ENCODE assay signal across 8 cellular contexts in genomic region chr22:49979587-49980264, GRCh38. TPM values are rescaled to one million over a fixed set of nuclear protein-coding genes. Genes with fewer than 3 reads are reported as not detected.
DNase-seq lines count a peak whose midpoint lies in the region; ATAC-seq, FAIRE-seq and TF ChIP-seq lines count a peak whose summit lies in the region.

No MANE protein-coding gene starts in this region.

- no peaks in the 10 kb centered on the region for H3K79me2 ChIP-seq in SK-N-SH (ENCODE audit: insufficient read depth)

- no peak for TF ChIP-seq EP300 in SK-N-SH (IDR thresholded peaks at IDR 0.05; ENCODE audit: borderline replicate concordance in 1 of 2, low read depth in 1 of 2, low read length in 1 of 2)

- intact Hi-C loops in psoas muscle (cut with DNase I), result no loop called here

- H3K36me3 ChIP-seq in SK-N-SH (replicated peaks in 1 of 2; ENCODE audit: control insufficient read depth in 1 of 2, insufficient read depth in 2 of 2, low read length in 1 of 2) (no peaks in the 10 kb centered on the region), psoas muscle (ENCODE audit: insufficient read depth in 1 of 2, low read depth in 1 of 2) (no peaks in the 10 kb centered on the region)

- H3K9me2 ChIP-seq in SK-N-SH, result no peaks in the 10 kb centered on the region

- H4K20me1 ChIP-seq in SK-N-SH (ENCODE audit: insufficient read depth), result no peaks in the 10 kb centered on the region

- H3K4me1 ChIP-seq in SK-N-SH (ENCODE audit: control insufficient read depth in 1 of 2, insufficient read depth in 2 of 2, low read depth in 1 of 2, low read length in 1 of 2), result no peaks in the 10 kb centered on the region; a peak in 1 of 4 replicates
- H3K4me1 ChIP-seq in psoas muscle, result no peaks in the 10 kb centered on the region

- DNase-seq in AG10803 (ENCODE audit: low read depth) (peak; percentile 19), GM18507 (ENCODE audit: extremely low spot score, insufficient read length, low read depth) (no peak), SK-N-SH (peak; percentile 64), epithelial cell of esophagus (ENCODE audit: low read depth) (peak; percentile 46), psoas muscle (peak in 1 of 2 donors; percentile 47), UCSD-AML1 (lab: John Stamatoyannopoulos, UW; ENCODE audit: unreplicated experiment) (no peak), GDM1 (lab: John Stamatoyannopoulos, UW) (no peak)

- FAIRE-seq in GM18507 (lab: Jason Lieb, UNC), result peak; percentile 51

- peak; percentile 56 for TF ChIP-seq CTCF in AG10803 (conservative IDR thresholded peaks at IDR 0.05; ENCODE audit: low read length)
- peak; percentile 65 for TF ChIP-seq CTCF in SK-N-SH (IDR thresholded peaks at IDR 0.05)
- peak; percentile 42 for TF ChIP-seq CTCF in epithelial cell of esophagus (IDR thresholded peaks at IDR 0.05; ENCODE audit: insufficient read depth, low read depth, low read length, missing control alignments)
- TF ChIP-seq CTCF in psoas muscle (IDR thresholded peaks at IDR 0.05), result peak; percentile 43

- no peak overlapping the region for H3K9ac ChIP-seq in SK-N-SH

- H3K9me3 ChIP-seq in SK-N-SH (no peaks in the 10 kb centered on the region), psoas muscle (no peaks in the 10 kb centered on the region)

- H3K4me3 ChIP-seq in AG10803 (ENCODE audit: low read length) (no peak overlapping the region), SK-N-SH (ENCODE audit: low read depth in 2 of 2, low read length in 1 of 2) (peak overlapping the region in 1 of 2 experiments; percentile 11; a peak in 1 of 4 replicates), epithelial cell of esophagus (ENCODE audit: low read length) (no peak overlapping the region), psoas muscle (no peak overlapping the region)

- 49% methylated on average over 7 of the region's 7 CpGs for WGBS in SK-N-SH (ENCODE audit: low lambda C conversion rate)
- 31 to 39% (median 33%) methylated on average over 7 of the region's 7 CpGs for WGBS in psoas muscle, 3 donors

- CTCF ChIA-PET in SK-N-SH (lab: Yijun Ruan, JAX), result interaction anchor here (1.0 to 8.5 kb wide), 4 partner anchors 12 to 48 kb away, joined by 3 to 45 read pairs (median 6); no protein-coding TSS in a partner anchor

- no peak overlapping the region for H2AFZ ChIP-seq in SK-N-SH (ENCODE audit: low read depth)

- no peak overlapping the region for H3K4me2 ChIP-seq in SK-N-SH

- H3K27ac ChIP-seq in SK-N-SH (ENCODE audit: low read depth in 2 of 2, low read length in 1 of 2) (no peak overlapping the region), psoas muscle (no peak overlapping the region)

- H3K27me3 ChIP-seq in SK-N-SH (ENCODE audit: insufficient read depth) (peaks cover 21% of the 10 kb centered on the region), psoas muscle (ENCODE audit: insufficient read depth in 3 of 3, low read length in 2 of 3) (peaks cover 0 to 22% (median 2%) of the 10 kb centered on the region in 3 donors)

- ATAC-seq in psoas muscle (peak in 1 of 4 donors; percentile 46), HG03097 (IDR thresholded peaks at IDR 0.05; ENCODE audit: low FRiP score, unreplicated experiment) (no peak)

- POLR2A ChIA-PET in SK-N-SH (lab: Yijun Ruan, JAX), result no interaction called here

- H3F3A ChIP-seq in SK-N-SH (replicated peaks; ENCODE audit: insufficient read depth), result peaks cover 13% of the 10 kb centered on the region

- TF ChIP-seq RAD21 in SK-N-SH (IDR thresholded peaks at IDR 0.05; ENCODE audit: low read length), result no peak; the same call in 1 of the 2 replicates

TF ChIP-seq in SK-N-SH, 30 proteins besides CTCF, POLR2A, EP300 and RAD21:
- TF ChIP-seq CHD2 (IDR thresholded peaks at IDR 0.05; ENCODE audit: low read length, partially characterized antibody) (no peak), TEAD4 (IDR thresholded peaks at IDR 0.05; ENCODE audit: borderline replicate concordance, insufficient read depth) (no peak), ELF1 (IDR thresholded peaks at IDR 0.05) (no peak), GABPA (IDR thresholded peaks at IDR 0.05; ENCODE audit: low read depth) (no peak), POLR2AphosphoS5 (IDR thresholded peaks at IDR 0.05; ENCODE audit: low read depth, low read length) (no peak), SMC3 (IDR thresholded peaks at IDR 0.05; ENCODE audit: low read depth, low read length) (no peak), MXI1 (IDR thresholded peaks at IDR 0.05; ENCODE audit: low read depth, low read length) (no peak), MAX (IDR thresholded peaks at IDR 0.05; ENCODE audit: low read depth) (no peak), NRF1 (IDR thresholded peaks at IDR 0.05; ENCODE audit: low read depth, low read length) (no peak)
TF ChIP-seq in SK-N-SH: peak in this region for 0.

RNA-seq across cellular contexts. Expression of gene PIM3, which starts 19.2 kb away (rescaled TPM):
- polyA plus RNA-seq in SK-N-SH (2012; rRNA removed), result 9.9 and 15.3 TPM in 2 replicates
- 6.3 and 10.1 TPM in 2 replicates for polyA plus RNA-seq in SK-N-SH (2012; cell fraction: cytosol; rRNA removed)
- 22.4 and 23.7 TPM in 2 replicates for polyA plus RNA-seq in SK-N-SH (2012; cell fraction: nucleus; rRNA removed)
- total RNA-seq in psoas muscle, result 100 to 1,000 TPM in 2 of 4 donors, 10 to 100 TPM in 2; 40.5 to 128 (median 84.5) TPM
- 10 to 100 TPM; 66.4 to 84.5 (median 79.0) TPM for polyA plus RNA-seq in psoas muscle

RNA-seq across cellular contexts. Expression of gene IL17REL, which starts 32.8 kb away (rescaled TPM):
- not detected in 2 replicates for polyA plus RNA-seq in SK-N-SH (2012; rRNA removed)
- not detected in 2 replicates for polyA plus RNA-seq in SK-N-SH (2012; cell fraction: cytosol; rRNA removed)
- polyA plus RNA-seq in SK-N-SH (2012; cell fraction: nucleus; rRNA removed), result 0.01 TPM in 1 of 2 replicates, not detected in the other
- not detected for total RNA-seq in psoas muscle
- not detected for polyA plus RNA-seq in psoas muscle

Comparison
In these comparisons a context has a peak if more than half of its experiments do, and no peak if none do; other contexts are left out.
1. DNase-seq: peak in AG10803 (single experiment), SK-N-SH (single experiment) and epithelial cell of esophagus (single experiment); none in GM18507 (single experiment), UCSD-AML1 (single experiment) and GDM1 (single experiment).
2. Peak in every context shown above with its lines, with median percentiles within 50 percentile points of each other: CTCF ChIP-seq.